7 cellular contexts compared by ENCODE assay signal in genomic region chr9:136992819-136993369, GRCh38. TPM values are rescaled to one million over a fixed set of nuclear protein-coding genes. Genes with fewer than 3 reads are reported as not detected.
DNase-seq lines count a peak whose midpoint lies in the region; ATAC-seq and TF ChIP-seq lines count a peak whose summit lies in the region.

No MANE protein-coding gene starts in this region.

- H3K36me3 ChIP-seq in H7 (replicated peaks; ENCODE audit: control insufficient read depth, insufficient read depth, low read length): peaks cover 2% of the 10 kb centered on the region
- no peaks in the 10 kb centered on the region for H3K36me3 ChIP-seq in iPS-15b (ENCODE audit: control insufficient read depth, insufficient read depth, low read length)
- peaks cover 0 to 15% (median 11%) of the 10 kb centered on the region in 4 donors for H3K36me3 ChIP-seq in stomach

- intact Hi-C loops in activated B cell treated with CpG ODN at 0.5 μM for 24 hours (cut with micrococcal nuclease) (loop anchor here (1.0 to 5.0 kb wide), 8 partner anchors 15 to 1031 kb away; partner anchors contain the start of genes ABCA2, FBXW5, PHPT1 and RABL6), stomach (cut with DNase I; ENCODE audit: low total_unique reads) (no loop called here)

- WGBS in stomach, 5 donors: 14 to 55% (median 37%) methylated on average over 4 to 18 of the region's 18 CpGs

- H3K4me1 ChIP-seq in iPS-15b (ENCODE audit: control insufficient read depth, insufficient read depth, low read length) (peaks cover 5% of the 10 kb centered on the region), stomach (peaks cover 44 to 60% (median 55%) of the 10 kb centered on the region in 4 donors)

- H3K9me3 Mint-ChIP-seq in activated B cell treated with CpG ODN at 0.5 μM for 24 hours: no peaks in the 10 kb centered on the region

- H3K36me3 Mint-ChIP-seq in activated B cell treated with CpG ODN at 0.5 μM for 24 hours (ENCODE audit: low read depth): peaks cover 7% of the 10 kb centered on the region

- peaks cover 40% of the 10 kb centered on the region for H3K4me1 Mint-ChIP-seq in activated B cell treated with CpG ODN at 0.5 μM for 24 hours

- TF ChIP-seq CTCF in activated B cell treated with CpG ODN at 0.5 μM for 24 hours (IDR thresholded peaks at IDR 0.05): no peak
- no peak for TF ChIP-seq CTCF in stomach (IDR thresholded peaks at IDR 0.05)

- H3K9me3 ChIP-seq in iPS-15b (ENCODE audit: control insufficient read depth, insufficient read depth, low read length): peaks cover 4% of the 10 kb centered on the region
- H3K9me3 ChIP-seq in stomach: no peaks in the 10 kb centered on the region

- H3K27me3 Mint-ChIP-seq in activated B cell treated with CpG ODN at 0.5 μM for 24 hours: peaks cover 2% of the 10 kb centered on the region

- peak overlapping the region; percentile 47 for H3K9ac ChIP-seq in iPS-15b (ENCODE audit: low read depth, low read length)

- no peak for TF ChIP-seq EP300 in stomach (IDR thresholded peaks at IDR 0.05)

- no peak for TF ChIP-seq POLR2A in stomach (IDR thresholded peaks at IDR 0.05)

- H3K27me3 ChIP-seq in H7 (ENCODE audit: control insufficient read depth, insufficient read depth, low read length): peaks cover 4% of the 10 kb centered on the region
- H3K27me3 ChIP-seq in iPS-15b (ENCODE audit: control insufficient read depth, insufficient read depth, low read length): peaks cover 17% of the 10 kb centered on the region
- H3K27me3 ChIP-seq in stomach: peaks cover 0 to 40% (median 0%) of the 10 kb centered on the region in 3 donors

- H3K27ac ChIP-seq in stomach: peak overlapping the region; percentile 79 to 94 (median 92)

- H3K4me3 ChIP-seq in H7 (ENCODE audit: insufficient read depth, low read depth, low read length): peak overlapping the region; percentile 84
- H3K4me3 ChIP-seq in iPS-15b (ENCODE audit: low read depth, low read length): peak overlapping the region; percentile 73
- H3K4me3 ChIP-seq in stomach: peak overlapping the region; percentile 67 to 84 (median 73)

- ATAC-seq in activated B cell treated with CpG ODN at 0.5 μM for 24 hours (ENCODE audit: low read depth) (no peak), GM21619 (IDR thresholded peaks at IDR 0.05; ENCODE audit: unreplicated experiment) (no peak)

- POLR2A ChIA-PET in activated B cell treated with CpG ODN at 0.5 μM for 24 hours (lab: Charles Lee): interaction anchor here (0.6 to 3.1 kb wide), 15 partner anchors 8 to 305 kb away, joined by 3 to 38 read pairs (median 7); partner anchors contain the start of genes AJM1, FBXW5, MAN1B1 and RABL6

- DNase-seq in H7: no peak
- no peak for DNase-seq in activated B cell treated with CpG ODN at 0.5 μM for 24 hours
- DNase-seq in stomach: no peak
- no peak for DNase-seq in NCI-H510A (lab: John Stamatoyannopoulos, UW)
- DNase-seq in occipital lobe (lab: John Stamatoyannopoulos, UW): no peak

- CTCF ChIA-PET in activated B cell treated with CpG ODN at 0.5 μM for 24 hours (lab: Charles Lee): interaction anchor here (1.1 to 2.4 kb wide), 2 partner anchors 36 to 45 kb away, joined by 4 to 8 read pairs; no protein-coding TSS in a partner anchor

- H3K4me3 Mint-ChIP-seq in activated B cell treated with CpG ODN at 0.5 μM for 24 hours: peak overlapping the region; percentile 86

- H3K27ac Mint-ChIP-seq in activated B cell treated with CpG ODN at 0.5 μM for 24 hours: peak overlapping the region; percentile 84

RNA-seq across cellular contexts. Expression of gene PAXX, which starts 0.7 kb away (rescaled TPM):
- 45.7 and 53.2 TPM in 2 replicates for total RNA-seq in H7 (2014; rRNA removed; shearing (Covaris generic))
- total RNA-seq in activated B cell treated with CpG ODN at 0.5 μM for 24 hours: 43.4 and 47.8 TPM in 2 replicates
- 10 to 100 TPM; 11.9 to 93.6 (median 45.2) TPM for total RNA-seq in stomach
- polyA plus RNA-seq in stomach: 100 to 1,000 TPM; 158 to 206 (median 178) TPM
- 13.6 TPM for total RNA-seq in occipital lobe

RNA-seq across cellular contexts. Expression of gene CLIC3, which starts 3.5 kb away (rescaled TPM):
- total RNA-seq in H7 (2014; rRNA removed; shearing (Covaris generic)): not detected in 2 replicates
- total RNA-seq in activated B cell treated with CpG ODN at 0.5 μM for 24 hours (not detected in 2 replicates), stomach (1 to 10 TPM in 1 of 5 donors, not detected in 4; 3.3 TPM), occipital lobe (0.31 TPM)
- 10 to 100 TPM in 2 of 3 donors, 1 to 10 TPM in 1; 4.3 to 70.9 (median 15.2) TPM for polyA plus RNA-seq in stomach

RNA-seq across cellular contexts. Expression of gene LCNL1, which starts 10.1 kb away (rescaled TPM):
- total RNA-seq in H7 (2014; rRNA removed; shearing (Covaris generic)): 0.21 and 0.33 TPM in 2 replicates
- not detected in 2 replicates for total RNA-seq in activated B cell treated with CpG ODN at 0.5 μM for 24 hours
- not detected for total RNA-seq in stomach
- under 1 TPM in 2 of 3 donors, not detected in 1; 0.19 to 0.25 TPM for polyA plus RNA-seq in stomach
- 0.16 TPM for total RNA-seq in occipital lobe

RNA-seq across cellular contexts. Expression of gene PTGDS, which starts 15.6 kb away (rescaled TPM):
- 1.3 and 2.0 TPM in 2 replicates for total RNA-seq in H7 (2014; rRNA removed; shearing (Covaris generic))
- total RNA-seq in activated B cell treated with CpG ODN at 0.5 μM for 24 hours (not detected in 2 replicates), stomach (10 to 100 TPM in 4 of 5 donors, 1 to 10 TPM in 1; 2.3 to 34.9 (median 30.4) TPM), occipital lobe (52.1 TPM)
- 10 to 100 TPM; 18.6 to 64.4 (median 37.3) TPM for polyA plus RNA-seq in stomach

RNA-seq across cellular contexts. Expression of gene ABCA2, which starts 35.1 kb away (rescaled TPM):
- 6.8 and 10.4 TPM in 2 replicates for total RNA-seq in H7 (2014; rRNA removed; shearing (Covaris generic))
- total RNA-seq in activated B cell treated with CpG ODN at 0.5 μM for 24 hours (4.5 and 7.5 TPM in 2 replicates), stomach (100 to 1,000 TPM in 1 of 5 donors, 10 to 100 TPM in 3, 1 to 10 TPM in 1; 7.3 to 385 (median 72.8) TPM), occipital lobe (20.9 TPM)
- 10 to 100 TPM in 2 of 3 donors, 1 to 10 TPM in 1; 9.3 to 25.5 (median 24.4) TPM for polyA plus RNA-seq in stomach
